ENCODE assay signal across 19 cellular contexts in the genomic region with DNA sequence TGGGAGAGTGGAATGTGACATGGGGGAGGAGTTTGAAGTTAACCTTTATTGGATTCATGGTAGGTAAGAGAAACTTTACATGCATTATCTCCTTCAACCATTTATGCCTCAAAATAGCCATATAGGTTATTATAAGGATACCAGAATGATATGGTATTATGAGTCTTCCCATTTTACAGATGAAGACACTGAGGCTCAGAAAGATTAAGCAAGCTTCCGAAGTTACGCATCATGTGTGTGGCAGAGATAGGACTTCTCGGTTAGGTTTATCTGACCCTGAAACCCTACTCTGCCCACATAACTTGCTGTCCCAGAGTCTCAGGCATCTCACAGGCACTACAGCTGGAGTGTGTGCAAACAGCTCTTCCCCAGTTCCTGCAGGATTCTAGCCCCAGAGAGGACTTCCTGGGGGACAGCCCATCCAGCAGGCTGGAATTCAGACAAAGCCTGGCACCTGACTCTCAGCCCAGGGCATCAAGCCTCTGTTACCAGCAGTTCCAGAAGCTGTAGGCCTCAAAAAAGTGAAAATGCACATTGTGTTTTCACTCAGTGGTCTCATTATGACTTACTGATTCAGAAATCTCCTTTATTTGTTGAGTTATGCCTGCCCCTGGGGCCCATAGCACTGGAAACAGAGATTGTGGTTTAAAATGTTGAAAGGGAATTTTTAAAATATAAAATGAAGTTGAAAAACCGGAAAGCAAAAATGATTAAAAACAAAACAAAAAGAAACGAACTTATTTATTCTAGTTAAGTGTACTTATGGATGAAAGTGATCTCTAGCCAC.
DNase-seq lines count a peak whose midpoint lies in the region; ATAC-seq, FAIRE-seq and TF ChIP-seq lines count a peak whose summit lies in the region.
"Had no signal": no experiment of that assay in that cellular context is flagged by ENCODE, and none has a peak within 500 bp of the region (broad histone marks: within the 10 kb centered on the region; RNA-seq: fewer than 3 reads in every experiment).

No MANE protein-coding gene starts in this region.

- H3K27ac ChIP-seq in GM12878 (ENCODE audit: control insufficient read depth, insufficient read depth) (no peak overlapping the region), neural progenitor cell (no peak overlapping the region)
- H3K27ac ChIP-seq: GM23248 had no signal

- ATAC-seq in HG02870 (IDR thresholded peaks at IDR 0.05; ENCODE audit: unreplicated experiment) (peak; percentile 70), HG03565 (IDR thresholded peaks at IDR 0.05; ENCODE audit: unreplicated experiment) (peak; percentile 71), GM12878 (no peak), HG02759 (IDR thresholded peaks at IDR 0.05; ENCODE audit: unreplicated experiment) (no peak), GM19324 (IDR thresholded peaks at IDR 0.05; ENCODE audit: low FRiP score, unreplicated experiment) (no peak), GM19455 (IDR thresholded peaks at IDR 0.05; ENCODE audit: unreplicated experiment) (no peak)
- no peak for ATAC-seq in stimulated activated naive B cell treated with anti-CD40 and anti-IgM and Interleukin-4, amounts not matched to agents 10 μg/mL and 1 μg/mL and 100 μg/mL, for 72 hours (replicated peaks)
- ATAC-seq: HCT116 had no signal

- WGBS in GM12878 (ENCODE audit: insufficient coverage, insufficient replicate concordance, low lambda C conversion rate, missing lambda C conversion rate) = 16% methylated on average over 5 of the region's 5 CpGs

- H3K36me3 ChIP-seq in GM12878 (ENCODE audit: control insufficient read depth in 2 of 2, insufficient read depth in 2 of 2, low read length in 1 of 2) (no peaks in the 10 kb centered on the region), neural progenitor cell (no peaks in the 10 kb centered on the region)

- TF ChIP-seq CTCF in GM12878 (IDR thresholded peaks at IDR 0.05 in 2 of 3, conservative IDR thresholded peaks at IDR 0.05 in 1 of 3; ENCODE audit: control insufficient read depth in 2 of 3, extremely low read depth in 1 of 3, insufficient read depth in 1 of 3, low read depth in 3 of 3, low read length in 3 of 3) (no peak), neural progenitor cell (IDR thresholded peaks at IDR 0.05) (no peak)

- in situ Hi-C loops in GM12878 (cut with MboI) = no loop called here

- H3K27ac Mint-ChIP-seq in neural progenitor cell = no peak overlapping the region
- no peak overlapping the region for H3K27ac Mint-ChIP-seq in stimulated activated naive B cell treated with anti-CD40 and anti-IgM and Interleukin-4, amounts not matched to agents 10 μg/mL and 1 μg/mL and 100 μg/mL, for 72 hours
- H3K27ac Mint-ChIP-seq: CD4-positive, alpha-beta memory T cell; H9 had no signal

- peak overlapping the region; percentile 25 for H3K4me3 Mint-ChIP-seq in neural progenitor cell
- no peak overlapping the region for H3K4me3 Mint-ChIP-seq in stimulated activated naive B cell treated with anti-CD40 and anti-IgM and Interleukin-4, amounts not matched to agents 10 μg/mL and 1 μg/mL and 100 μg/mL, for 72 hours
- H3K4me3 Mint-ChIP-seq: H9 had no signal

- CTCF ChIA-PET in GM12878 (lab: Yijun Ruan, JAX) = no interaction called here

- H2AFZ ChIP-seq in GM12878 (ENCODE audit: control insufficient read depth, low read depth, low read length) = no peak overlapping the region
- H2AFZ ChIP-seq in neural progenitor cell (replicated peaks) = no peak overlapping the region
- H2AFZ ChIP-seq: GM23248 had no signal

- intact Hi-C loops in GM12878 (cut with micrococcal nuclease; ENCODE audit: unreplicated experiment) = no loop called here

- H3K4me1 ChIP-seq in GM12878 (ENCODE audit: control insufficient read depth, insufficient read depth, low read length) (no peaks in the 10 kb centered on the region), neural progenitor cell (no peaks in the 10 kb centered on the region)

- no peaks in the 10 kb centered on the region for H3K79me2 ChIP-seq in GM12878 (ENCODE audit: control insufficient read depth, insufficient read depth, low read length)
- no peaks in the 10 kb centered on the region for H3K79me2 ChIP-seq in neural progenitor cell (ENCODE audit: low read depth)

- H3K4me3 ChIP-seq in GM12878 (no peak overlapping the region), neural progenitor cell (no peak overlapping the region)
- H3K4me3 ChIP-seq: GM23248 had no signal

- POLR2A ChIA-PET in GM12878 (lab: Charles Lee) = no interaction called here

- no peak overlapping the region for H3K4me2 ChIP-seq in GM12878 (ENCODE audit: control insufficient read depth, insufficient read depth)
- no peak overlapping the region for H3K4me2 ChIP-seq in neural progenitor cell

- H3K4me1 Mint-ChIP-seq in neural progenitor cell = peaks cover 26% of the 10 kb centered on the region
- no peaks in the 10 kb centered on the region for H3K4me1 Mint-ChIP-seq in stimulated activated naive B cell treated with anti-CD40 and anti-IgM and Interleukin-4, amounts not matched to agents 10 μg/mL and 1 μg/mL and 100 μg/mL, for 72 hours
- H3K4me1 Mint-ChIP-seq: CD4-positive, alpha-beta memory T cell had no signal

- DNase-seq in GM12878 (ENCODE audit: low read depth, low spot score) (no peak), neural progenitor cell (ENCODE audit: low spot score) (no peak)
- DNase-seq in stimulated activated naive B cell treated with anti-CD40 and anti-IgM and Interleukin-4, amounts not matched to agents 10 μg/mL and 1 μg/mL and 100 μg/mL, for 72 hours = no peak
- DNase-seq: C1 segment of cervical spinal cord; Calu3; CD4-positive, alpha-beta memory T cell; COR-L47; DMS53; DMS79 treated with DMSO at 0.1 percent for 48 hours; GF-D8; GM23248; H9 had no signal

- peaks cover 5% of the 10 kb centered on the region for H3K27me3 Mint-ChIP-seq in neural progenitor cell (ENCODE audit: insufficient read depth, low read depth)
- peaks cover 0 to 4% of the 10 kb centered on the region in 2 donors for H3K27me3 Mint-ChIP-seq in stimulated activated naive B cell treated with anti-CD40 and anti-IgM and Interleukin-4, amounts not matched to agents 10 μg/mL and 1 μg/mL and 100 μg/mL, for 72 hours
- H3K27me3 Mint-ChIP-seq: CD4-positive, alpha-beta memory T cell had no signal

- no peak for TF ChIP-seq RAD21 in GM12878 (IDR thresholded peaks at IDR 0.05; ENCODE audit: insufficient read depth, low read depth, low read length)

- no peaks in the 10 kb centered on the region for H3K9me3 ChIP-seq in GM12878 (replicated peaks; ENCODE audit: control insufficient read depth, insufficient read depth, low read length)
- H3K9me3 ChIP-seq in neural progenitor cell (ENCODE audit: low read depth) = no peaks in the 10 kb centered on the region

- no peaks in the 10 kb centered on the region for H4K20me1 ChIP-seq in GM12878 (ENCODE audit: control insufficient read depth, insufficient read depth)
- H4K20me1 ChIP-seq in neural progenitor cell (ENCODE audit: low read depth) = no peaks in the 10 kb centered on the region

- TF ChIP-seq POLR2A in GM12878 (IDR thresholded peaks at IDR 0.05; ENCODE audit: low read depth, low read length) = no peak

- RAD21 ChIA-PET in GM12878 (lab: Charles Lee; ENCODE audit: unreplicated experiment) = no interaction called here

- no peaks in the 10 kb centered on the region for H3F3A ChIP-seq in neural progenitor cell (ENCODE audit: low read depth)

- no peak for TF ChIP-seq EP300 in GM12878 (IDR thresholded peaks at IDR 0.05; ENCODE audit: borderline replicate concordance in 1 of 2, control insufficient read depth in 1 of 2, low read depth in 2 of 2, low read length in 2 of 2)

- H3K9me3 Mint-ChIP-seq in neural progenitor cell = peaks cover 2% of the 10 kb centered on the region
- peaks cover 3 to 5% of the 10 kb centered on the region in 2 donors for H3K9me3 Mint-ChIP-seq in stimulated activated naive B cell treated with anti-CD40 and anti-IgM and Interleukin-4, amounts not matched to agents 10 μg/mL and 1 μg/mL and 100 μg/mL, for 72 hours
- H3K9me3 Mint-ChIP-seq: H9 had no signal

- SMC1A ChIA-PET in GM12878 (lab: Charles Lee; ENCODE audit: uncharacterized antibody, unreplicated experiment) = no interaction called here

- H3K9ac ChIP-seq in GM12878 (ENCODE audit: control insufficient read depth, insufficient read depth, low read length) = no peak overlapping the region
- H3K9ac ChIP-seq in neural progenitor cell = no peak overlapping the region
- H3K9ac ChIP-seq: GM23248 had no signal

- H3K36me3 Mint-ChIP-seq in neural progenitor cell = no peaks in the 10 kb centered on the region
- H3K36me3 Mint-ChIP-seq in stimulated activated naive B cell treated with anti-CD40 and anti-IgM and Interleukin-4, amounts not matched to agents 10 μg/mL and 1 μg/mL and 100 μg/mL, for 72 hours = no peaks in the 10 kb centered on the region
- H3K36me3 Mint-ChIP-seq: CD4-positive, alpha-beta memory T cell had no signal

- no TSS peak for BruUV-seq in GM12878 (replicated peaks; lab: Mats Ljungman, UMichigan)

- FAIRE-seq in GM12878 (lab: Jason Lieb, UNC) = no peak
- FAIRE-seq: GM19239 had no signal

- no peaks in the 10 kb centered on the region; a peak in 1 of 4 replicates for H3K27me3 ChIP-seq in GM12878 (replicated peaks in 1 of 2; ENCODE audit: control insufficient read depth in 2 of 2, insufficient read depth in 2 of 2, low read length in 1 of 2)
- H3K27me3 ChIP-seq in neural progenitor cell = no peaks in the 10 kb centered on the region

TF ChIP-seq in GM12878, 131 proteins besides CTCF, POLR2A, EP300 and RAD21 (continues in another document):
- no peak for TF ChIP-seq NR2F1 (conservative IDR thresholded peaks at IDR 0.05)
- TF ChIP-seq NBN (IDR thresholded peaks at IDR 0.05) = no peak
- TF ChIP-seq STAT3 (IDR thresholded peaks at IDR 0.05; ENCODE audit: low read depth, low read length) = no peak
- no peak for TF ChIP-seq DPF2 (IDR thresholded peaks at IDR 0.05)
- TF ChIP-seq IRF4 (IDR thresholded peaks at IDR 0.05; ENCODE audit: low read depth, low read length) = 0 out of 2 replicates have a peak, but pooled peaks have one; percentile 11
- no peak for TF ChIP-seq MTA2 (IDR thresholded peaks at IDR 0.05; ENCODE audit: low read depth)

Comparison
In these comparisons a context has a peak if more than half of its experiments do, and no peak if none do; other contexts are left out.
1. ATAC-seq: peak in HG02870 (single experiment) and HG03565 (single experiment); none in GM12878 (single experiment), stimulated activated naive B cell treated with anti-CD40 and anti-IgM and Interleukin-4, amounts not matched to agents 10 μg/mL and 1 μg/mL and 100 μg/mL, for 72 hours (0 of 2), HG02759 (single experiment), GM19324 (single experiment) and GM19455 (single experiment).